In genomic region chr1:145963218-145964019, GRCh38 we compare ENCODE assay signal across 8 cellular contexts. TPM values are rescaled to one million over a fixed set of nuclear protein-coding genes. Genes with fewer than 3 reads are reported as not detected.
A peak's percentile ranks its signal among the peaks of the same experiment; 100 is the strongest.
DNase-seq lines count a peak whose midpoint lies in the region; FAIRE-seq and TF ChIP-seq lines count a peak whose summit lies in the region.

No MANE protein-coding gene starts in this region.

- peak; percentile 46 for DNase-seq in COLO668 (lab: John Stamatoyannopoulos, UW; ENCODE audit: unreplicated experiment)
- no peak for DNase-seq in Jurkat, Clone E6-1 (ENCODE audit: low read depth, low spot score)
- no peak for DNase-seq in adrenal gland
- peak; percentile 48 for DNase-seq in kidney glomerular epithelial cell (lab: John Stamatoyannopoulos, UW)
- no peak for DNase-seq in thyroid gland
- DNase-seq in epidermal melanocyte (ENCODE audit: insufficient read length, low spot score): no peak
- DNase-seq in GM12891 (ENCODE audit: insufficient read length, low spot score): no peak
- DNase-seq in activated CD4-positive, alpha-beta T cell treated with anti-CD3 and anti-CD28 coated beads for 4 hours: no peak

- H3K9me3 ChIP-seq in adrenal gland (replicated peaks in 1 of 3) (no peaks in the 10 kb centered on the region), thyroid gland (no peaks in the 10 kb centered on the region)

- H3K36me3 ChIP-seq in adrenal gland (replicated peaks in 1 of 2) (no peaks in the 10 kb centered on the region), thyroid gland (no peaks in the 10 kb centered on the region)

- no peak for FAIRE-seq in GM12891 (lab: Jason Lieb, UNC)

- H3K4me1 ChIP-seq in adrenal gland (replicated peaks in 1 of 2) (peaks cover 26 to 51% of the 10 kb centered on the region in 2 donors), thyroid gland (peaks cover 18 to 32% of the 10 kb centered on the region in 2 donors)

- no peaks in the 10 kb centered on the region for H3K27me3 ChIP-seq in adrenal gland
- H3K27me3 ChIP-seq in thyroid gland: no peaks in the 10 kb centered on the region

- H3K4me3 ChIP-seq in Jurkat, Clone E6-1 (ENCODE audit: low read length): peak overlapping the region; percentile 68
- H3K4me3 ChIP-seq in adrenal gland (peak overlapping the region in 1 of 4 donors; percentile 66), thyroid gland (replicated peaks in 1 of 3) (peak overlapping the region in 2 of 3 donors; percentile 48 to 57)

- 48 to 56% (median 51%) methylated on average over 6 of the region's 6 CpGs for WGBS in adrenal gland, 4 donors
- WGBS in thyroid gland, 2 donors: 53 to 58% methylated on average over 6 of the region's 6 CpGs

- no peak for TF ChIP-seq CTCF in adrenal gland (IDR thresholded peaks at IDR 0.05)
- TF ChIP-seq CTCF in thyroid gland (IDR thresholded peaks at IDR 0.05): no peak

- intact Hi-C loops in adrenal gland (cut with DNase I) (loop anchor here in 1 of 2 donors (10.0 kb wide), 1 partner anchor 71 kb away; no protein-coding TSS in a partner anchor), thyroid gland (cut with DNase I) (loop anchor here (10.0 kb wide), 1 partner anchor 51 kb away; no protein-coding TSS in a partner anchor)

- no peak for TF ChIP-seq POLR2A in adrenal gland (IDR thresholded peaks at IDR 0.05)
- TF ChIP-seq POLR2A in thyroid gland (IDR thresholded peaks at IDR 0.05): no peak
- no peak for TF ChIP-seq POLR2A in GM12891 (IDR thresholded peaks at IDR 0.05; ENCODE audit: low read depth, low read length)

- H3K27ac ChIP-seq in adrenal gland: peak overlapping the region; percentile 80 to 91 (median 85)
- peak overlapping the region; percentile 75 to 98 (median 87) for H3K27ac ChIP-seq in thyroid gland

TF ChIP-seq in GM12891, 5 proteins besides CTCF, POLR2A, EP300 and RAD21:
- TF ChIP-seq SPI1 (IDR thresholded peaks at IDR 0.05; ENCODE audit: low read depth, low read length): no peak
- no peak for TF ChIP-seq PAX5 (IDR thresholded peaks at IDR 0.05; ENCODE audit: insufficient read depth, low read length, severe bottlenecking)
- no peak for TF ChIP-seq TAF1 (IDR thresholded peaks at IDR 0.05; ENCODE audit: low read depth, low read length)
- no peak for TF ChIP-seq POU2F2 (IDR thresholded peaks at IDR 0.05; ENCODE audit: low read depth, low read length)
- TF ChIP-seq POLR2AphosphoS5 (IDR thresholded peaks at IDR 0.05; ENCODE audit: low read depth, low read length): no peak

RNA-seq across cellular contexts. Expression of gene ANKRD34A, which starts 1.0 kb away (rescaled TPM):
- polyA plus RNA-seq in Jurkat, Clone E6-1 (2012; ENCODE audit: insufficient read depth, insufficient read length): 3.1 TPM
- 1 to 10 TPM in 4 of 8 donors, under 1 TPM in 4; 0.24 to 2.5 (median 1.0) TPM for total RNA-seq in adrenal gland
- polyA plus RNA-seq in adrenal gland: 1 to 10 TPM in 2 of 3 donors, under 1 TPM in 1; 0.59 to 1.0 (median 1.0) TPM
- total RNA-seq in thyroid gland: 1 to 10 TPM in 2 of 4 donors, under 1 TPM in 2; 0.13 to 2.0 (median 0.97) TPM
- 1.5 TPM for polyA plus RNA-seq in GM12891 (2012; ENCODE audit: low read depth, missing spikeins)

RNA-seq across cellular contexts. Expression of gene POLR3GL, which starts 1.1 kb away (rescaled TPM):
- polyA plus RNA-seq in Jurkat, Clone E6-1 (2012; ENCODE audit: insufficient read depth, insufficient read length): 53.4 TPM
- total RNA-seq in adrenal gland (10 to 100 TPM; 18.4 to 35.2 (median 29.4) TPM), thyroid gland (10 to 100 TPM; 12.5 to 36.4 (median 22.7) TPM)
- polyA plus RNA-seq in adrenal gland: 10 to 100 TPM; 36.0 to 48.7 (median 44.9) TPM
- 28.2 TPM for polyA plus RNA-seq in GM12891 (2012; ENCODE audit: low read depth, missing spikeins)

RNA-seq across cellular contexts. Expression of gene LIX1L, which starts 5.6 kb away (rescaled TPM):
- 10.8 TPM for polyA plus RNA-seq in Jurkat, Clone E6-1 (2012; ENCODE audit: insufficient read depth, insufficient read length)
- total RNA-seq in adrenal gland: 10 to 100 TPM; 31.5 to 61.2 (median 45.3) TPM
- 10 to 100 TPM in 2 of 3 donors, 1 to 10 TPM in 1; 9.6 to 27.5 (median 10.4) TPM for polyA plus RNA-seq in adrenal gland
- total RNA-seq in thyroid gland: 10 to 100 TPM; 18.7 to 26.9 (median 20.3) TPM
- polyA plus RNA-seq in GM12891 (2012; ENCODE audit: low read depth, missing spikeins): 6.1 TPM

RNA-seq across cellular contexts. Expression of gene TXNIP, which starts 33.0 kb away (rescaled TPM):
- 35.6 TPM for polyA plus RNA-seq in Jurkat, Clone E6-1 (2012; ENCODE audit: insufficient read depth, insufficient read length)
- 1,000 to 10,000 TPM in 4 of 8 donors, 100 to 1,000 TPM in 4; 202 to 2,069 (median 1,016) TPM for total RNA-seq in adrenal gland
- polyA plus RNA-seq in adrenal gland: 100 to 1,000 TPM; 231 to 486 (median 342) TPM
- total RNA-seq in thyroid gland: 1,000 to 10,000 TPM in 2 of 4 donors, 100 to 1,000 TPM in 2; 739 to 2,947 (median 1,128) TPM
- polyA plus RNA-seq in GM12891 (2012; ENCODE audit: low read depth, missing spikeins): 129 TPM

RNA-seq across cellular contexts. Expression of gene RBM8A, which starts 36.1 kb away (rescaled TPM):
- 458 TPM for polyA plus RNA-seq in Jurkat, Clone E6-1 (2012; ENCODE audit: insufficient read depth, insufficient read length)
- total RNA-seq in adrenal gland: 100 to 1,000 TPM in 5 of 8 donors, 10 to 100 TPM in 3; 68.9 to 171 (median 111) TPM
- 100 to 1,000 TPM in 2 of 3 donors, 10 to 100 TPM in 1; 61.5 to 223 (median 102) TPM for polyA plus RNA-seq in adrenal gland
- 100 to 1,000 TPM; 108 to 143 (median 124) TPM for total RNA-seq in thyroid gland
- 178 TPM for polyA plus RNA-seq in GM12891 (2012; ENCODE audit: low read depth, missing spikeins)

Comparison
In these comparisons a context has a peak if more than half of its experiments do, and no peak if none do; other contexts are left out.
1. DNase-seq: peak in COLO668 (single experiment) and kidney glomerular epithelial cell (single experiment); none in Jurkat, Clone E6-1 (single experiment), adrenal gland (0 of 7), thyroid gland (0 of 2), epidermal melanocyte (single experiment), GM12891 (single experiment) and activated CD4-positive, alpha-beta T cell treated with anti-CD3 and anti-CD28 coated beads for 4 hours (0 of 2).